In the genomic region with DNA sequence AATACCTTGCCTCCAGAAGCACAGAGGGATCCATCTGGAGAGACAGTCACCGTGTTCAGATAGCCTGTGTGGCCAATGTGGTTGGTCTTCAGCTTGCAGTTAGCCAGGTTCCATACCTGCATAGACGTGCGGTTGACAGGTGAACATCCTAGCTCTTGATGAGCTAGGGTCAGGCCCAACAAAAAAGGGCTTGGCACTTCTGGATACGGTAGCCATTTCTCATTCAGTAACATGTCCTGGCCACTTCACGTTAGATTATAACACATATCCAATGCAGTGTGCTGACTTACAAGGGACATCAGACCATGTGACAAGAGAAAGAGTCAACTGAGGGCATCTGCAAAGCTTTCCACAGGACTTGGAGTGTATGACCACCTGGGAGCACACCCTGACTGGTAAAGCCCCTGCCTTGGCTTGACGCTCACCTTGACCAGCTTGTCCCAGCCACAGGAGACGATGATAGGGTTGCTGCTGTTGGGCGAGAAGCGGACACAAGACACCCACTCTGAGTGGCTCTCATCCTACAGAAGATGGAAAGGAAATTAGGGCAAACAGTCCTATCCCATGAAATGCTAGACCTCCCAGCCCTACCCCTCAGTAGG, we compare ENCODE assay signal across 13 cellular contexts. TPM values are rescaled to one million over a fixed set of nuclear protein-coding genes. Genes with fewer than 3 reads are reported as not detected.
DNase-seq lines count a peak whose midpoint lies in the region; ATAC-seq and TF ChIP-seq lines count a peak whose summit lies in the region.
"Had no signal": no experiment of that assay in that cellular context is flagged by ENCODE, and none has a peak within 500 bp of the region (broad histone marks: within the 10 kb centered on the region; RNA-seq: fewer than 3 reads in every experiment).

No MANE protein-coding gene starts in this region.

- no peak overlapping the region for H4K5ac ChIP-seq in H9 (ENCODE audit: insufficient read length, low read depth, low read length)

- H3K9ac ChIP-seq in H9 (ENCODE audit: extremely low read depth, insufficient read length, low read length), result no peak overlapping the region

- no peak overlapping the region for H2BK20ac ChIP-seq in H9 (ENCODE audit: low read depth, low read length, poor library complexity, severe bottlenecking)

- POLR2A ChIA-PET in CD4-positive, alpha-beta T cell (lab: Charles Lee), result interaction anchor here (1.4 to 14.5 kb wide), 3 partner anchors 16 to 22 kb away, joined by 4 to 244 read pairs (median 6); a partner anchor contains a TSS
- POLR2A ChIA-PET in naive thymus-derived CD4-positive, alpha-beta T cell (lab: Charles Lee), result interaction anchor here (2.4 to 9.1 kb wide), 2 partner anchors 11 to 22 kb away, joined by 12 to 241 read pairs; a partner anchor contains a TSS

- no peak for DNase-seq in CD4-positive, alpha-beta T cell
- DNase-seq in H9 (no peak), lower lobe of right lung (no peak), NOMO-1 (lab: John Stamatoyannopoulos, UW; ENCODE audit: unreplicated experiment in 2 of 2) (no peak), DMS53 treated with DMSO at 0.1 percent for 48 hours (lab: John Stamatoyannopoulos, UW; ENCODE audit: unreplicated experiment) (no peak), left lung (no peak)
- DNase-seq in naive thymus-derived CD4-positive, alpha-beta T cell, result no peak
- DNase-seq: activated effector memory CD4-positive, alpha-beta T cell treated with anti-CD3 and anti-CD28 coated beads, Interleukin-2, amount 50 U/mL, for 16 hours; central memory CD4-positive, alpha-beta T cell; heart left ventricle; NCI-H1436 treated with DMSO at 0.1 percent for 48 hours had no signal

- H3K9me3 ChIP-seq in CD4-positive, alpha-beta T cell (ENCODE audit: control insufficient read depth, low read length), result no peaks in the 10 kb centered on the region
- H3K9me3 ChIP-seq in H9 (ENCODE audit: control insufficient read depth, low read depth, low read length), result no peaks in the 10 kb centered on the region
- no peaks in the 10 kb centered on the region for H3K9me3 ChIP-seq in naive thymus-derived CD4-positive, alpha-beta T cell (ENCODE audit: control insufficient read depth in 2 of 3, low read length in 3 of 3)
- H3K9me3 ChIP-seq in lower lobe of right lung, result no peaks in the 10 kb centered on the region
- no peaks in the 10 kb centered on the region for H3K9me3 ChIP-seq in left lung
- H3K9me3 ChIP-seq: heart left ventricle, thoracic aorta had no signal

- H2BK5ac ChIP-seq in H9 (ENCODE audit: insufficient read length, low read length), result no peak overlapping the region

- no CpG with 5 or more reads among the region's 9 CpGs for WGBS in H9 (ENCODE audit: extremely low coverage, insufficient read length, low lambda C conversion rate)

- no peak overlapping the region for H3K4me2 ChIP-seq in H9 (ENCODE audit: insufficient read depth, insufficient read length, low read length)

- H3K27me3 Mint-ChIP-seq in CD4-positive, alpha-beta T cell, result no peaks in the 10 kb centered on the region
- H3K27me3 Mint-ChIP-seq in H9 (ENCODE audit: low read depth), result peaks cover 2% of the 10 kb centered on the region
- H3K27me3 Mint-ChIP-seq in activated T-helper 17 cell treated with anti-CD3 and anti-CD28 coated beads, Interleukin-2, amount 50 U/mL, for 72 hours, result no peaks in the 10 kb centered on the region
- H3K27me3 Mint-ChIP-seq in naive thymus-derived CD4-positive, alpha-beta T cell, result no peaks in the 10 kb centered on the region

- no peak overlapping the region for H2BK120ac ChIP-seq in H9 (ENCODE audit: low read depth, low read length, poor library complexity, severe bottlenecking)

- H3K14ac ChIP-seq in H9 (ENCODE audit: insufficient read depth, low read length), result no peak overlapping the region

- peaks cover 4% of the 10 kb centered on the region for H3K23me2 ChIP-seq in H9 (ENCODE audit: insufficient read length, low read depth, low read length, poor library complexity, severe bottlenecking)

- no peak for TF ChIP-seq CTCF in CD4-positive, alpha-beta T cell (IDR thresholded peaks at IDR 0.05)
- TF ChIP-seq CTCF in H9 (conservative IDR thresholded peaks at IDR 0.05) (no peak), lower lobe of right lung (IDR thresholded peaks at IDR 0.05) (no peak), left lung (IDR thresholded peaks at IDR 0.05) (no peak)

- H3K36me3 ChIP-seq in naive thymus-derived CD4-positive, alpha-beta T cell (ENCODE audit: control insufficient read depth in 2 of 3, insufficient read depth in 3 of 3, low read length in 3 of 3), result peaks cover 47 to 78% (median 49%) of the 10 kb centered on the region in 3 experiments
- H3K36me3 ChIP-seq in lower lobe of right lung (peaks cover 82% of the 10 kb centered on the region), left lung (peaks cover 18 to 85% of the 10 kb centered on the region in 2 donors)

- H2AK5ac ChIP-seq in H9 (ENCODE audit: insufficient read length, low read length), result no peak overlapping the region

- peak overlapping the region; percentile 62 for H3K4me3 Mint-ChIP-seq in CD4-positive, alpha-beta T cell
- peak overlapping the region; percentile 36 to 64; a peak in 4 of 5 replicates for H3K4me3 Mint-ChIP-seq in H9
- peak overlapping the region; percentile 85 for H3K4me3 Mint-ChIP-seq in activated T-helper 17 cell treated with anti-CD3 and anti-CD28 coated beads, Interleukin-2, amount 50 U/mL, for 72 hours
- peak overlapping the region in 3 of 10 donors; percentile 38 to 39 (median 38) for H3K4me3 Mint-ChIP-seq in naive thymus-derived CD4-positive, alpha-beta T cell

- no peaks in the 10 kb centered on the region for H3K9me3 Mint-ChIP-seq in CD4-positive, alpha-beta T cell
- H3K9me3 Mint-ChIP-seq in H9, result peaks cover 3 to 4% of the 10 kb centered on the region in 2 experiments; a peak in 3 of 5 replicates
- H3K9me3 Mint-ChIP-seq in activated T-helper 17 cell treated with anti-CD3 and anti-CD28 coated beads, Interleukin-2, amount 50 U/mL, for 72 hours, result no peaks in the 10 kb centered on the region
- peaks cover 0 to 3% (median 0%) of the 10 kb centered on the region in 11 donors for H3K9me3 Mint-ChIP-seq in naive thymus-derived CD4-positive, alpha-beta T cell

- peaks cover 46% of the 10 kb centered on the region for H3K4me1 Mint-ChIP-seq in CD4-positive, alpha-beta T cell (ENCODE audit: low read depth)
- peaks cover 13 to 40% of the 10 kb centered on the region in 2 experiments for H3K4me1 Mint-ChIP-seq in H9
- H3K4me1 Mint-ChIP-seq in activated T-helper 17 cell treated with anti-CD3 and anti-CD28 coated beads, Interleukin-2, amount 50 U/mL, for 72 hours, result peaks cover 24% of the 10 kb centered on the region
- H3K4me1 Mint-ChIP-seq in naive thymus-derived CD4-positive, alpha-beta T cell, result peaks cover 22 to 55% (median 47%) of the 10 kb centered on the region in 7 donors

- peak overlapping the region; percentile 61 for H3K27ac Mint-ChIP-seq in CD4-positive, alpha-beta T cell
- H3K27ac Mint-ChIP-seq in H9, result peak overlapping the region in 2 of 3 experiments; percentile 69 to 97; a peak in 3 of 7 replicates
- H3K27ac Mint-ChIP-seq in activated T-helper 17 cell treated with anti-CD3 and anti-CD28 coated beads, Interleukin-2, amount 50 U/mL, for 72 hours, result peak overlapping the region; percentile 80
- peak overlapping the region in 7 of 9 donors; percentile 53 to 81 (median 62) for H3K27ac Mint-ChIP-seq in naive thymus-derived CD4-positive, alpha-beta T cell

- peaks cover 98% of the 10 kb centered on the region for H3K36me3 Mint-ChIP-seq in CD4-positive, alpha-beta T cell (ENCODE audit: low read depth)
- H3K36me3 Mint-ChIP-seq in H9 (ENCODE audit: insufficient read depth in 1 of 3, low read depth in 3 of 3), result peaks cover 74 to 91% (median 76%) of the 10 kb centered on the region in 3 experiments
- peaks cover 97% of the 10 kb centered on the region for H3K36me3 Mint-ChIP-seq in activated T-helper 17 cell treated with anti-CD3 and anti-CD28 coated beads, Interleukin-2, amount 50 U/mL, for 72 hours (ENCODE audit: low read depth)
- peaks cover 17 to 69% (median 56%) of the 10 kb centered on the region in 5 donors for H3K36me3 Mint-ChIP-seq in naive thymus-derived CD4-positive, alpha-beta T cell

- no peaks in the 10 kb centered on the region for H4K20me1 ChIP-seq in H9 (ENCODE audit: control insufficient read depth, insufficient read depth, insufficient read length)

- no peak overlapping the region for H3T11ph ChIP-seq in H9 (ENCODE audit: low read length)

- ATAC-seq in CD4-positive, alpha-beta T cell (ENCODE audit: poor library complexity), result no peak
- no peak for ATAC-seq in activated T-helper 17 cell treated with anti-CD3 and anti-CD28 coated beads, Interleukin-2, amount 50 U/mL, for 72 hours (replicated peaks)
- ATAC-seq in naive thymus-derived CD4-positive, alpha-beta T cell, result no peak
- ATAC-seq in lower lobe of right lung, result no peak
- no peak for ATAC-seq in left lung
- ATAC-seq: heart left ventricle had no signal

- CTCF ChIA-PET in CD4-positive, alpha-beta T cell (lab: Charles Lee), result no interaction called here
- CTCF ChIA-PET in naive thymus-derived CD4-positive, alpha-beta T cell (lab: Charles Lee), result no interaction called here

- intact Hi-C loops in CD4-positive, alpha-beta T cell (cut with DNase I, micrococcal nuclease), result no loop called here
- intact Hi-C loops in naive thymus-derived CD4-positive, alpha-beta T cell (cut with micrococcal nuclease), result loop anchor here in 1 of 2 donors (1.0 kb wide), 1 partner anchor 9 kb away; no protein-coding TSS in a partner anchor
- intact Hi-C loops in lower lobe of right lung (cut with DNase I), result no loop called here
- intact Hi-C loops in left lung (cut with DNase I), result no loop called here

- no peak overlapping the region for H4K8ac ChIP-seq in H9 (replicated peaks; ENCODE audit: insufficient read length, low read depth, low read length)

- no peaks in the 10 kb centered on the region for H3K27me3 ChIP-seq in CD4-positive, alpha-beta T cell (ENCODE audit: control insufficient read depth, insufficient read depth, low read length)
- no peaks in the 10 kb centered on the region for H3K27me3 ChIP-seq in H9 (ENCODE audit: insufficient read depth, low read length)
- no peaks in the 10 kb centered on the region for H3K27me3 ChIP-seq in naive thymus-derived CD4-positive, alpha-beta T cell (ENCODE audit: control insufficient read depth in 2 of 2, insufficient read depth in 2 of 2, low read length in 2 of 2)
- no peaks in the 10 kb centered on the region for H3K27me3 ChIP-seq in lower lobe of right lung (ENCODE audit: low read depth)
- no peaks in the 10 kb centered on the region for H3K27me3 ChIP-seq in left lung
- H3K27me3 ChIP-seq: heart left ventricle had no signal

- no peak overlapping the region for H2BK15ac ChIP-seq in H9 (ENCODE audit: low read depth, low read length)

- peaks cover 10% of the 10 kb centered on the region for H3K79me1 ChIP-seq in H9 (ENCODE audit: insufficient read depth, low read depth, low read length, poor library complexity, severe bottlenecking)

- no peak overlapping the region for H3K4me3 ChIP-seq in naive thymus-derived CD4-positive, alpha-beta T cell (ENCODE audit: low read length)
- H3K4me3 ChIP-seq in lower lobe of right lung (no peak overlapping the region), left lung (no peak overlapping the region)
- H3K4me3 ChIP-seq: heart left ventricle, thoracic aorta had no signal

- peaks cover 22% of the 10 kb centered on the region; the same call in 1 of the 2 replicates for H3K79me2 ChIP-seq in H9 (ENCODE audit: insufficient read depth, low read length)

- peak overlapping the region; percentile 0 for H3K27ac ChIP-seq in CD4-positive, alpha-beta T cell (ENCODE audit: low read depth, low read length)
- H3K27ac ChIP-seq in H9 (ENCODE audit: insufficient read length, low read depth, low read length), result no peak overlapping the region
- no peak overlapping the region for H3K27ac ChIP-seq in naive thymus-derived CD4-positive, alpha-beta T cell (ENCODE audit: low read depth, low read length)
- no peak overlapping the region for H3K27ac ChIP-seq in lower lobe of right lung
- H3K27ac ChIP-seq in left lung, result no peak overlapping the region
- H3K27ac ChIP-seq: heart left ventricle, thoracic aorta had no signal

- H4K91ac ChIP-seq in H9 (ENCODE audit: insufficient read length, low read depth, low read length), result no peak overlapping the region

- H3K4ac ChIP-seq in H9 (ENCODE audit: low read depth, low read length), result no peak overlapping the region

- no peak overlapping the region for H2AFZ ChIP-seq in H9 (ENCODE audit: low read length)

- H3K4me1 ChIP-seq in H9 (ENCODE audit: insufficient read depth, low read length) (no peaks in the 10 kb centered on the region), lower lobe of right lung (peaks cover 17% of the 10 kb centered on the region), left lung (peaks cover 10 to 30% of the 10 kb centered on the region in 2 donors)
- peaks cover 16 to 17% of the 10 kb centered on the region in 2 donors for H3K4me1 ChIP-seq in naive thymus-derived CD4-positive, alpha-beta T cell (ENCODE audit: control insufficient read depth in 2 of 2, insufficient read depth in 2 of 2, low read length in 2 of 2)

- no peak overlapping the region for H3K18ac ChIP-seq in H9 (ENCODE audit: insufficient read length, low read depth, low read length)

- H2BK12ac ChIP-seq in H9 (ENCODE audit: insufficient read length, low read depth, low read length), result no peak overlapping the region

- H3K56ac ChIP-seq in H9 (ENCODE audit: insufficient read length, low read depth, low read length), result no peak overlapping the region

- H3K23ac ChIP-seq in H9 (ENCODE audit: insufficient read length, low read depth, low read length), result no peak overlapping the region

RNA-seq across cellular contexts. Expression of a gene that starts 4.5 kb away (rescaled TPM):
- total RNA-seq in CD4-positive, alpha-beta T cell, result 1,000 to 10,000 TPM; 2,499 to 2,682 TPM
- total RNA-seq in H9 (2021), result 2,548 and 2,552 TPM in 2 replicates
- total RNA-seq in activated T-helper 17 cell treated with anti-CD3 and anti-CD28 coated beads, Interleukin-2, amount 50 U/mL, for 72 hours, result 1,000 to 10,000 TPM; 2,150 to 2,706 TPM
- total RNA-seq in naive thymus-derived CD4-positive, alpha-beta T cell, result 1,000 to 10,000 TPM; 1,703 to 2,739 (median 2,322) TPM
- 1,000 to 10,000 TPM; 2,748 to 2,829 TPM for polyA plus RNA-seq in naive thymus-derived CD4-positive, alpha-beta T cell
- total RNA-seq in lower lobe of right lung, result 1,202 TPM
- total RNA-seq in left lung, result 1,000 to 10,000 TPM; 1,244 to 1,308 TPM

RNA-seq across cellular contexts. Expression of a gene that starts 16.1 kb away (rescaled TPM):
- 10 to 100 TPM; 21.4 to 24.0 TPM for total RNA-seq in CD4-positive, alpha-beta T cell
- 33.5 and 34.2 TPM in 2 replicates for total RNA-seq in H9 (2021)
- 10 to 100 TPM; 27.1 to 30.8 TPM for total RNA-seq in activated T-helper 17 cell treated with anti-CD3 and anti-CD28 coated beads, Interleukin-2, amount 50 U/mL, for 72 hours
- 10 to 100 TPM; 27.3 to 36.5 (median 32.6) TPM for total RNA-seq in naive thymus-derived CD4-positive, alpha-beta T cell
- polyA plus RNA-seq in naive thymus-derived CD4-positive, alpha-beta T cell, result 1 to 10 TPM in 1 of 2 donors, under 1 TPM in 1; 0.72 to 1.1 TPM
- total RNA-seq in lower lobe of right lung, result 29.1 TPM
- 10 to 100 TPM; 24.2 to 24.5 TPM for total RNA-seq in left lung

RNA-seq across cellular contexts. Expression of a gene that starts 21.8 kb away (rescaled TPM):
- 10 to 100 TPM; 35.9 to 37.6 TPM for total RNA-seq in CD4-positive, alpha-beta T cell
- total RNA-seq in H9 (2021) (5.1 and 5.7 TPM in 2 replicates), lower lobe of right lung (20.8 TPM), left lung (10 to 100 TPM; 12.4 to 12.9 TPM)
- total RNA-seq in activated T-helper 17 cell treated with anti-CD3 and anti-CD28 coated beads, Interleukin-2, amount 50 U/mL, for 72 hours, result 10 to 100 TPM; 14.3 to 19.4 TPM
- total RNA-seq in naive thymus-derived CD4-positive, alpha-beta T cell, result 10 to 100 TPM; 31.4 to 71.6 (median 35.7) TPM
- 10 to 100 TPM; 39.2 to 50.5 TPM for polyA plus RNA-seq in naive thymus-derived CD4-positive, alpha-beta T cell

RNA-seq across cellular contexts. Expression of a gene that starts 34.2 kb away (rescaled TPM):
- total RNA-seq in CD4-positive, alpha-beta T cell, result 1 to 10 TPM; 3.4 to 3.8 TPM
- total RNA-seq in H9 (2021), result not detected in 2 replicates
- total RNA-seq in activated T-helper 17 cell treated with anti-CD3 and anti-CD28 coated beads, Interleukin-2, amount 50 U/mL, for 72 hours, result 1 to 10 TPM; 2.7 to 5.9 TPM
- total RNA-seq in naive thymus-derived CD4-positive, alpha-beta T cell, result 1 to 10 TPM; 1.1 to 6.1 (median 3.6) TPM
- polyA plus RNA-seq in naive thymus-derived CD4-positive, alpha-beta T cell, result under 1 TPM in 1 of 2 donors, not detected in 1; 0.28 TPM
- total RNA-seq in lower lobe of right lung, result 4.3 TPM
- 1 to 10 TPM; 4.3 to 5.7 TPM for total RNA-seq in left lung
